ENCODE assay signal across 29 cellular contexts in genomic region chr6:30861257-30862048, GRCh38. TPM values are rescaled to one million over a fixed set of nuclear protein-coding genes. Genes with fewer than 3 reads are reported as not detected.
A peak's percentile ranks its signal among the peaks of the same experiment; 100 is the strongest.
DNase-seq lines count a peak whose midpoint lies in the region; ATAC-seq, FAIRE-seq and TF ChIP-seq lines count a peak whose summit lies in the region.
"Had no signal": no experiment of that assay in that cellular context is flagged by ENCODE, and none has a peak within 500 bp of the region (broad histone marks: within the 10 kb centered on the region; RNA-seq: fewer than 3 reads in every experiment).

No MANE protein-coding gene starts in this region.

- H3K79me2 ChIP-seq in HepG2 (ENCODE audit: insufficient read depth, low read length) (no peaks in the 10 kb centered on the region), PC-9 (ENCODE audit: low read depth) (no peaks in the 10 kb centered on the region)

- TF ChIP-seq POLR2A in HepG2 (IDR thresholded peaks at IDR 0.05; ENCODE audit: insufficient read depth in 1 of 2, low read depth in 2 of 2, low read length in 2 of 2), result no peak
- no peak for TF ChIP-seq POLR2A in right lobe of liver (IDR thresholded peaks at IDR 0.05)
- TF ChIP-seq POLR2A in stomach (IDR thresholded peaks at IDR 0.05), result no peak

- no peak for FAIRE-seq in HepG2 (lab: Jason Lieb, UNC)
- FAIRE-seq: GM12892, GM18507, H1, HTR-8/SVneo had no signal

- H3K9me3 ChIP-seq in HepG2 (ENCODE audit: low read length) (peaks cover 13% of the 10 kb centered on the region), right lobe of liver (no peaks in the 10 kb centered on the region), stomach (peaks cover 0 to 9% (median 3%) of the 10 kb centered on the region in 4 donors), PC-9 (ENCODE audit: insufficient read depth, low read depth) (peaks cover 6% of the 10 kb centered on the region; the same call in 1 of the 2 replicates)

- H4K20me1 ChIP-seq in HepG2 (ENCODE audit: insufficient read depth, low read length), result no peaks in the 10 kb centered on the region
- no peaks in the 10 kb centered on the region for H4K20me1 ChIP-seq in PC-9 (ENCODE audit: insufficient read depth)
- H4K20me1 ChIP-seq: BLaER1 treated with 17β-estradiol and CSF1 and Interleukin-3, amounts not matched to agents 10 nM and 100 nM had no signal

- in situ Hi-C loops in HepG2 (cut with HindIII; ENCODE audit: extremely low pct_ligation_motif_present, low pct_unique_long_range_greater_than_20kb), result no loop called here

- ATAC-seq in activated CD4-positive, CD25-positive, alpha-beta regulatory T cell treated with anti-CD3 and anti-CD28 coated beads, Interleukin-2, amount 50 U/mL, for 24 hours, result peak; percentile 48 to 66
- peak; percentile 65 for ATAC-seq in HepG2
- no peak for ATAC-seq in right lobe of liver
- ATAC-seq: HCT116, Right ventricle myocardium inferior had no signal

- CTCF ChIA-PET in HepG2 (lab: Yijun Ruan, JAX; ENCODE audit: low intra/inter-chr PET ratio, low total read pairs), result no interaction called here
- CTCF ChIA-PET in PC-9 (lab: Charles Lee), result no interaction called here

- H3K36me3 ChIP-seq in HepG2 (replicated peaks in 1 of 2; ENCODE audit: control insufficient read depth in 1 of 2, insufficient read depth in 2 of 2, low read length in 2 of 2) (no peaks in the 10 kb centered on the region), right lobe of liver (no peaks in the 10 kb centered on the region), stomach (no peaks in the 10 kb centered on the region), PC-9 (ENCODE audit: low read depth) (no peaks in the 10 kb centered on the region)

- no peaks in the 10 kb centered on the region for H3K9me2 ChIP-seq in PC-9 (ENCODE audit: insufficient read depth)

- H3K4me2 ChIP-seq in HepG2 (ENCODE audit: low read depth, low read length) (peak overlapping the region; percentile 6; the same call in 1 of the 2 replicates), PC-9 (no peak overlapping the region)

- H3K4me3 Mint-ChIP-seq in nephron, result no peak overlapping the region
- H3K4me3 Mint-ChIP-seq: CD4-positive, alpha-beta memory T cell had no signal

- peaks cover 0 to 25% of the 10 kb centered on the region in 2 experiments; a peak in 3 of 5 replicates for H3K27me3 ChIP-seq in HepG2 (ENCODE audit: control insufficient read depth in 1 of 2, insufficient read depth in 2 of 2, low read length in 2 of 2)
- no peaks in the 10 kb centered on the region for H3K27me3 ChIP-seq in right lobe of liver
- no peaks in the 10 kb centered on the region for H3K27me3 ChIP-seq in stomach
- H3K27me3 ChIP-seq in PC-9 (ENCODE audit: insufficient read depth, low read depth), result no peaks in the 10 kb centered on the region
- H3K27me3 ChIP-seq: BLaER1 treated with 17β-estradiol and CSF1 and Interleukin-3, amounts not matched to agents 10 nM and 100 nM had no signal

- TF ChIP-seq EP300 in HepG2 (IDR thresholded peaks at IDR 0.05; ENCODE audit: low read depth in 2 of 2, low read length in 2 of 2), result no peak
- TF ChIP-seq EP300 in HepG2 (CRISPR knock-in tag; IDR thresholded peaks at IDR 0.05; ENCODE audit: borderline replicate concordance), result no peak
- no peak for TF ChIP-seq EP300 in stomach (IDR thresholded peaks at IDR 0.05)

- no peak overlapping the region for H3K4me3 ChIP-seq in HepG2 (replicated peaks in 1 of 3; ENCODE audit: insufficient read depth in 1 of 3, low read depth in 2 of 3, low read length in 3 of 3)
- no peak overlapping the region for H3K4me3 ChIP-seq in right lobe of liver
- H3K4me3 ChIP-seq in stomach, result no peak overlapping the region
- no peak overlapping the region for H3K4me3 ChIP-seq in PC-9

- H2AFZ ChIP-seq in HepG2 (ENCODE audit: low read length) (no peak overlapping the region), PC-9 (no peak overlapping the region)

- H3K4me1 ChIP-seq in HepG2 (ENCODE audit: insufficient read depth, low read length) (peaks cover 33% of the 10 kb centered on the region), right lobe of liver (no peaks in the 10 kb centered on the region), stomach (peaks cover 7 to 14% (median 10%) of the 10 kb centered on the region in 4 donors), PC-9 (replicated peaks; ENCODE audit: insufficient read depth) (peaks cover 19% of the 10 kb centered on the region)
- H3K4me1 ChIP-seq: Caco-2 had no signal

- peak overlapping the region; percentile 2 to 52 (median 30) for H3K27ac Mint-ChIP-seq in nephron
- H3K27ac Mint-ChIP-seq: CD4-positive, alpha-beta memory T cell had no signal

- WGBS in HepG2 (ENCODE audit: low lambda C conversion rate), result 1% methylated on average over 3 of the region's 3 CpGs
- WGBS in right lobe of liver (ENCODE audit: insufficient coverage, low coverage, low lambda C conversion rate, missing lambda C conversion rate), result 81% methylated on average over 3 of the region's 3 CpGs
- 29 to 63% (median 43%) methylated on average over 3 of the region's 3 CpGs for WGBS in stomach, 5 donors

- peaks cover 20% of the 10 kb centered on the region for H3K4me1 Mint-ChIP-seq in nephron
- H3K4me1 Mint-ChIP-seq: CD4-positive, alpha-beta memory T cell had no signal

- DNase-seq in activated CD4-positive, CD25-positive, alpha-beta regulatory T cell (lab: John Stamatoyannopoulos, UW), result no peak
- DNase-seq in HepG2 (ENCODE audit: low spot score) (no peak), right lobe of liver (no peak), stomach (no peak), NCI-H1105 (lab: John Stamatoyannopoulos, UW) (no peak), PC-9 (no peak)
- DNase-seq: ACHN; Caco-2; CD4-positive, alpha-beta memory T cell; DMS 273 treated with DMSO at 0.1 percent for 48 hours; DMS79 treated with DMSO at 0.1 percent for 48 hours; Karpas-422; MV-4-11; NCI-H1694 treated with DMSO at 0.1 percent for 48 hours; NCI-H2081 treated with DMSO at 0.1 percent for 48 hours; NCI-H2171 treated with DMSO at 0.1 percent for 48 hours; NCI-H524 treated with DMSO at 0.1 percent for 48 hours; NCI-H82 had no signal

- H3K36me3 Mint-ChIP-seq in nephron (ENCODE audit: low read depth), result peaks cover 9% of the 10 kb centered on the region
- H3K36me3 Mint-ChIP-seq: IgD-negative memory B cell had no signal

- POLR2A ChIA-PET in HepG2 (lab: Yijun Ruan, JAX) (interaction anchor here (1.1 kb wide), 1 partner anchor 52 kb away, joined by 3 read pairs; the partner anchor contains the start of gene VARS2), PC-9 (lab: Charles Lee; ENCODE audit: unreplicated experiment) (no interaction called here)

- BruUV-seq in HepG2 (replicated peaks; lab: Mats Ljungman, UMichigan), result no TSS peak
- BruUV-seq in PC-9 (replicated peaks; lab: Mats Ljungman, UMichigan), result no TSS peak

- intact Hi-C loops in HepG2 (cut with micrococcal nuclease; ENCODE audit: unreplicated experiment) (no loop called here), right lobe of liver (cut with DNase I) (no loop called here), stomach (cut with DNase I; ENCODE audit: low total_unique reads) (no loop called here), PC-9 (cut with micrococcal nuclease; ENCODE audit: unreplicated experiment) (no loop called here)

- TF ChIP-seq CTCF in HepG2 (CRISPR knock-in tag; IDR thresholded peaks at IDR 0.05), result no peak
- no peak for TF ChIP-seq CTCF in right lobe of liver (IDR thresholded peaks at IDR 0.05)
- TF ChIP-seq CTCF in nephron (IDR thresholded peaks at IDR 0.05; ENCODE audit: unreplicated experiment in 3 of 3), result no peak
- no peak for TF ChIP-seq CTCF in stomach (IDR thresholded peaks at IDR 0.05)
- TF ChIP-seq CTCF in PC-9 (conservative IDR thresholded peaks at IDR 0.05), result no peak

- H3K27ac ChIP-seq in HepG2 (ENCODE audit: extremely low read length, insufficient read depth, low read length) (no peak overlapping the region), right lobe of liver (no peak overlapping the region), stomach (peak overlapping the region in 3 of 5 donors; percentile 7 to 40 (median 10)), PC-9 (no peak overlapping the region)
- H3K27ac ChIP-seq: 22Rv1; BLaER1 treated with 17β-estradiol and CSF1 and Interleukin-3, amounts not matched to agents 10 nM and 100 nM had no signal

- H3F3A ChIP-seq in PC-9 (ENCODE audit: insufficient read depth, low read depth), result 0 out of 2 replicates have a peak, but pooled peaks cover 11% of the 10 kb centered on the region

- peaks cover 25% of the 10 kb centered on the region for H3K9me3 Mint-ChIP-seq in nephron

- no peak for TF ChIP-seq RAD21 in HepG2 (CRISPR knock-in tag; IDR thresholded peaks at IDR 0.05)

- no peak overlapping the region for H3K9ac ChIP-seq in HepG2 (ENCODE audit: insufficient read depth, low read depth, low read length)
- H3K9ac ChIP-seq: BLaER1 treated with 17β-estradiol and CSF1 and Interleukin-3, amounts not matched to agents 10 nM and 100 nM had no signal

- peaks cover 7% of the 10 kb centered on the region for H3K27me3 Mint-ChIP-seq in nephron (ENCODE audit: low read depth)

RNA-seq across cellular contexts. Expression of gene DDR1, which starts 22.9 kb away (rescaled TPM):
- 7.0 and 16.7 TPM in 2 replicates for total RNA-seq in HepG2 (2016; rRNA removed; fragmentation: Illumina TruSeq; extraction: Trizol)
- total RNA-seq in HepG2 (2016; cell fraction: cytosol; rRNA removed; fragmentation: Illumina TruSeq; extraction: Trizol; ENCODE audit: low read depth), result 5.8 and 8.2 TPM in 2 replicates
- 6.0 and 18.2 TPM in 2 replicates for total RNA-seq in HepG2 (2016; cell fraction: insoluble cytoplasmic fraction; rRNA removed; fragmentation: Illumina TruSeq; extraction: Trizol)
- 8.1 and 9.1 TPM in 2 replicates for total RNA-seq in HepG2 (2016; cell fraction: membrane; rRNA removed; fragmentation: Illumina TruSeq; extraction: Trizol)
- total RNA-seq in HepG2 (2016; cell fraction: nucleus; rRNA removed; fragmentation: Illumina TruSeq; extraction: Trizol), result 18.1 and 22.9 TPM in 2 replicates
- 20.2 and 25.0 TPM in 2 replicates for polyA plus RNA-seq in HepG2 (2011; rRNA removed)
- polyA plus RNA-seq in HepG2 (2011; cell fraction: cytosol; rRNA removed), result 18.2 and 20.9 TPM in 2 replicates
- 49.4 and 65.3 TPM in 2 replicates for polyA plus RNA-seq in HepG2 (2011; cell fraction: nucleus; rRNA removed)
- 21.2 TPM in 2 replicates for polyA plus RNA-seq in HepG2 (2012)
- polyA plus RNA-seq in HepG2 (2016; cell fraction: cytosol; fragmentation: Illumina TruSeq; extraction: Trizol; ENCODE audit: low read depth), result 1.3 and 1.5 TPM in 2 replicates
- 6.6 and 7.2 TPM in 2 replicates for polyA plus RNA-seq in HepG2 (2016; cell fraction: insoluble cytoplasmic fraction; fragmentation: Illumina TruSeq; extraction: Trizol; ENCODE audit: low read depth)
- polyA plus RNA-seq in HepG2 (2016; cell fraction: membrane; fragmentation: Illumina TruSeq; extraction: Trizol; ENCODE audit: low read depth), result 3.5 and 3.7 TPM in 2 replicates
- 37.9 and 40.3 TPM in 2 replicates for polyA plus RNA-seq in HepG2 (2016; cell fraction: nucleus; fragmentation: Illumina TruSeq; extraction: Trizol; ENCODE audit: insufficient read depth, low read depth)
- 53.5 and 64.7 TPM in 2 replicates for polyA minus RNA-seq in HepG2 (2011; rRNA and poly(A)+ RNA removed; ENCODE audit: low replicate concordance)
- 28.8 and 29.1 TPM in 2 replicates for polyA minus RNA-seq in HepG2 (2011; cell fraction: cytosol; rRNA and poly(A)+ RNA removed)
- polyA minus RNA-seq in HepG2 (2011; cell fraction: nucleus; rRNA and poly(A)+ RNA removed), result 25.2 and 31.7 TPM in 2 replicates
- 1 to 10 TPM; 3.2 to 9.9 (median 5.0) TPM for total RNA-seq in right lobe of liver
- 100 to 1,000 TPM in 3 of 5 donors, 10 to 100 TPM in 2; 51.3 to 144 (median 109) TPM for total RNA-seq in stomach
- polyA plus RNA-seq in stomach, result 10 to 100 TPM; 17.6 to 88.7 (median 49.4) TPM
- 267 and 269 TPM in 2 replicates for total RNA-seq in PC-9 (2021)

RNA-seq across cellular contexts. Expression of gene GTF2H4, which starts 46.6 kb away (rescaled TPM):
- total RNA-seq in HepG2 (2016; rRNA removed; fragmentation: Illumina TruSeq; extraction: Trizol) (15.9 and 18.0 TPM in 2 replicates), right lobe of liver (10 to 100 TPM in 4 of 6 experiments, 1 to 10 TPM in 2; 3.6 to 21.1 (median 17.3) TPM), stomach (10 to 100 TPM in 2 of 5 donors, 1 to 10 TPM in 3; 3.9 to 67.4 (median 8.1) TPM), PC-9 (2021) (31.3 and 43.9 TPM in 2 replicates)
- 1.5 and 3.1 TPM in 2 replicates for total RNA-seq in HepG2 (2016; cell fraction: cytosol; rRNA removed; fragmentation: Illumina TruSeq; extraction: Trizol; ENCODE audit: low read depth)
- 14.1 and 17.5 TPM in 2 replicates for total RNA-seq in HepG2 (2016; cell fraction: insoluble cytoplasmic fraction; rRNA removed; fragmentation: Illumina TruSeq; extraction: Trizol)
- total RNA-seq in HepG2 (2016; cell fraction: membrane; rRNA removed; fragmentation: Illumina TruSeq; extraction: Trizol), result 4.5 and 5.7 TPM in 2 replicates
- total RNA-seq in HepG2 (2016; cell fraction: nucleus; rRNA removed; fragmentation: Illumina TruSeq; extraction: Trizol), result 27.0 and 30.2 TPM in 2 replicates
- polyA plus RNA-seq in HepG2 (2011; rRNA removed) (49.3 and 58.3 TPM in 2 replicates), stomach (10 to 100 TPM; 15.3 to 29.6 (median 17.6) TPM)
- 19.9 and 20.1 TPM in 2 replicates for polyA plus RNA-seq in HepG2 (2011; cell fraction: cytosol; rRNA removed)
- polyA plus RNA-seq in HepG2 (2011; cell fraction: nucleus; rRNA removed), result 258 and 287 TPM in 2 replicates
- polyA plus RNA-seq in HepG2 (2012), result 29.0 and 51.4 TPM in 2 replicates
- 2.6 and 3.1 TPM in 2 replicates for polyA plus RNA-seq in HepG2 (2016; cell fraction: cytosol; fragmentation: Illumina TruSeq; extraction: Trizol; ENCODE audit: low read depth)
- polyA plus RNA-seq in HepG2 (2016; cell fraction: insoluble cytoplasmic fraction; fragmentation: Illumina TruSeq; extraction: Trizol; ENCODE audit: low read depth), result 25.8 and 31.0 TPM in 2 replicates
- polyA plus RNA-seq in HepG2 (2016; cell fraction: membrane; fragmentation: Illumina TruSeq; extraction: Trizol; ENCODE audit: low read depth), result 4.9 and 6.0 TPM in 2 replicates
- 114 and 125 TPM in 2 replicates for polyA plus RNA-seq in HepG2 (2016; cell fraction: nucleus; fragmentation: Illumina TruSeq; extraction: Trizol; ENCODE audit: insufficient read depth, low read depth)
- 25.0 and 30.0 TPM in 2 replicates for polyA minus RNA-seq in HepG2 (2011; rRNA and poly(A)+ RNA removed; ENCODE audit: low replicate concordance)
- 4.9 and 8.5 TPM in 2 replicates for polyA minus RNA-seq in HepG2 (2011; cell fraction: cytosol; rRNA and poly(A)+ RNA removed)
- polyA minus RNA-seq in HepG2 (2011; cell fraction: nucleus; rRNA and poly(A)+ RNA removed), result 61.3 and 64.4 TPM in 2 replicates

RNA-seq across cellular contexts. Expression of gene VARS2, which starts 52.6 kb away (rescaled TPM):
- total RNA-seq in HepG2 (2016; rRNA removed; fragmentation: Illumina TruSeq; extraction: Trizol), result 45.9 and 71.8 TPM in 2 replicates
- total RNA-seq in HepG2 (2016; cell fraction: cytosol; rRNA removed; fragmentation: Illumina TruSeq; extraction: Trizol; ENCODE audit: low read depth), result 12.3 and 14.4 TPM in 2 replicates
- 38.9 and 75.5 TPM in 2 replicates for total RNA-seq in HepG2 (2016; cell fraction: insoluble cytoplasmic fraction; rRNA removed; fragmentation: Illumina TruSeq; extraction: Trizol)
- 27.5 and 28.2 TPM in 2 replicates for total RNA-seq in HepG2 (2016; cell fraction: membrane; rRNA removed; fragmentation: Illumina TruSeq; extraction: Trizol)
- 63.3 and 78.0 TPM in 2 replicates for total RNA-seq in HepG2 (2016; cell fraction: nucleus; rRNA removed; fragmentation: Illumina TruSeq; extraction: Trizol)
- polyA plus RNA-seq in HepG2 (2011; rRNA removed), result 61.8 and 68.8 TPM in 2 replicates
- 21.9 and 29.1 TPM in 2 replicates for polyA plus RNA-seq in HepG2 (2011; cell fraction: cytosol; rRNA removed)
- 392 and 449 TPM in 2 replicates for polyA plus RNA-seq in HepG2 (2011; cell fraction: nucleus; rRNA removed)
- polyA plus RNA-seq in HepG2 (2012), result 45.5 and 49.9 TPM in 2 replicates
- 9.2 and 9.4 TPM in 2 replicates for polyA plus RNA-seq in HepG2 (2016; cell fraction: cytosol; fragmentation: Illumina TruSeq; extraction: Trizol; ENCODE audit: low read depth)
- polyA plus RNA-seq in HepG2 (2016; cell fraction: insoluble cytoplasmic fraction; fragmentation: Illumina TruSeq; extraction: Trizol; ENCODE audit: low read depth), result 31.3 and 38.2 TPM in 2 replicates
- polyA plus RNA-seq in HepG2 (2016; cell fraction: membrane; fragmentation: Illumina TruSeq; extraction: Trizol; ENCODE audit: low read depth), result 17.7 and 19.1 TPM in 2 replicates
- polyA plus RNA-seq in HepG2 (2016; cell fraction: nucleus; fragmentation: Illumina TruSeq; extraction: Trizol; ENCODE audit: insufficient read depth, low read depth), result 189 and 203 TPM in 2 replicates
- polyA minus RNA-seq in HepG2 (2011; rRNA and poly(A)+ RNA removed; ENCODE audit: low replicate concordance), result 37.3 and 128 TPM in 2 replicates
- 32.2 and 37.4 TPM in 2 replicates for polyA minus RNA-seq in HepG2 (2011; cell fraction: cytosol; rRNA and poly(A)+ RNA removed)
- 56.0 and 56.3 TPM in 2 replicates for polyA minus RNA-seq in HepG2 (2011; cell fraction: nucleus; rRNA and poly(A)+ RNA removed)
- 10 to 100 TPM; 21.5 to 36.1 (median 25.9) TPM for total RNA-seq in right lobe of liver
- 10 to 100 TPM in 4 of 5 donors, 1 to 10 TPM in 1; 1.2 to 61.6 (median 22.7) TPM for total RNA-seq in stomach
- 10 to 100 TPM; 17.9 to 21.8 (median 18.5) TPM for polyA plus RNA-seq in stomach
- total RNA-seq in PC-9 (2021), result 59.4 and 60.3 TPM in 2 replicates

Comparison
In these comparisons a context has a peak if more than half of its experiments do, and no peak if none do; other contexts are left out.
1. ATAC-seq: peak in activated CD4-positive, CD25-positive, alpha-beta regulatory T cell treated with anti-CD3 and anti-CD28 coated beads, Interleukin-2, amount 50 U/mL, for 24 hours (2 of 2) and HepG2 (single experiment); none in right lobe of liver (0 of 4).
2. H3K27ac ChIP-seq: peak in stomach (3 of 5); none in HepG2 (single experiment), right lobe of liver (0 of 3) and PC-9 (single experiment).